ENCODE assay signal across 8 cellular contexts in genomic region chr12:102118874-102119273, GRCh38. TPM values are rescaled to one million over a fixed set of nuclear protein-coding genes. Genes with fewer than 3 reads are reported as not detected.
A peak's percentile ranks its signal among the peaks of the same experiment; 100 is the strongest.
DNase-seq lines count a peak whose midpoint lies in the region; ATAC-seq and TF ChIP-seq lines count a peak whose summit lies in the region.

No MANE protein-coding gene starts in this region.

- H3K4me1 ChIP-seq in iPS-20b (ENCODE audit: insufficient read depth, low read length) = peaks cover 10% of the 10 kb centered on the region
- H3K4me1 ChIP-seq in stomach smooth muscle (ENCODE audit: control insufficient read depth, insufficient read depth, low read length) = peaks cover 5% of the 10 kb centered on the region
- H3K4me1 ChIP-seq in thyroid gland = peaks cover 12% of the 10 kb centered on the region in 2 donors

- H3K9me3 Mint-ChIP-seq in activated T-cell treated with anti-CD3 and anti-CD28 coated beads, Interleukin-2, amount 50 U/mL, for 4 hours = no peaks in the 10 kb centered on the region
- no peaks in the 10 kb centered on the region for H3K9me3 Mint-ChIP-seq in activated T-helper 1 cell treated with anti-CD3 and anti-CD28 coated beads, Interleukin-12 subunit alpha, Interleukin-12 subunit beta, Interleukin-2, Interleukin-4 antibody, amounts not matched to agents 30 ng/mL and 10 ng/mL and 1 ng/mL, durations not matched to agents 14 hours and 24 hours and 36 hours

- H3K4me3 ChIP-seq in iPS-20b (ENCODE audit: low read length) (peak overlapping the region; percentile 95), stomach smooth muscle (ENCODE audit: low read length in 2 of 2) (peak overlapping the region; percentile 90 to 98), thyroid gland (replicated peaks in 1 of 3) (no peak overlapping the region), lower leg skin (ENCODE audit: low read depth, poor library complexity, severe bottlenecking) (no peak overlapping the region)

- no peak for TF ChIP-seq CTCF in thyroid gland (IDR thresholded peaks at IDR 0.05)
- TF ChIP-seq CTCF in lower leg skin (IDR thresholded peaks at IDR 0.05) = no peak

- H3K4me1 Mint-ChIP-seq in activated T-cell treated with anti-CD3 and anti-CD28 coated beads, Interleukin-2, amount 50 U/mL, for 4 hours (ENCODE audit: low read depth) = peaks cover 18% of the 10 kb centered on the region
- peaks cover 47% of the 10 kb centered on the region for H3K4me1 Mint-ChIP-seq in activated T-helper 1 cell treated with anti-CD3 and anti-CD28 coated beads, Interleukin-12 subunit alpha, Interleukin-12 subunit beta, Interleukin-2, Interleukin-4 antibody, amounts not matched to agents 30 ng/mL and 10 ng/mL and 1 ng/mL, durations not matched to agents 14 hours and 24 hours and 36 hours (ENCODE audit: low read depth)

- H3K27ac ChIP-seq in iPS-20b (ENCODE audit: low read length) (no peak overlapping the region), stomach smooth muscle (ENCODE audit: low read length) (no peak overlapping the region), thyroid gland (no peak overlapping the region)

- intact Hi-C loops in activated T-helper 1 cell treated with anti-CD3 and anti-CD28 coated beads, Interleukin-12 subunit alpha, Interleukin-12 subunit beta, Interleukin-2, Interleukin-4 antibody, amounts not matched to agents 30 ng/mL and 10 ng/mL and 1 ng/mL, durations not matched to agents 14 hours and 24 hours and 36 hours (cut with micrococcal nuclease) = no loop called here
- intact Hi-C loops in thyroid gland (cut with DNase I) (no loop called here), lower leg skin (cut with DNase I; ENCODE audit: low total_unique reads) (no loop called here)

- H3K27me3 Mint-ChIP-seq in activated T-cell treated with anti-CD3 and anti-CD28 coated beads, Interleukin-2, amount 50 U/mL, for 4 hours (ENCODE audit: low read depth) = no peaks in the 10 kb centered on the region
- H3K27me3 Mint-ChIP-seq in activated T-helper 1 cell treated with anti-CD3 and anti-CD28 coated beads, Interleukin-12 subunit alpha, Interleukin-12 subunit beta, Interleukin-2, Interleukin-4 antibody, amounts not matched to agents 30 ng/mL and 10 ng/mL and 1 ng/mL, durations not matched to agents 14 hours and 24 hours and 36 hours (ENCODE audit: insufficient read depth) = no peaks in the 10 kb centered on the region

- no peak for TF ChIP-seq POLR2A in thyroid gland (IDR thresholded peaks at IDR 0.05)
- no peak for TF ChIP-seq POLR2A in lower leg skin (IDR thresholded peaks at IDR 0.05)

- no peak for DNase-seq in activated T-cell treated with anti-CD3 and anti-CD28 coated beads, Interleukin-2, amount 50 U/mL, for 4 hours
- DNase-seq in activated T-cell treated with anti-CD3 and anti-CD28 coated beads, Interleukin-2, amount 50 U/mL, for 1 hour = no peak
- DNase-seq in activated T-helper 1 cell treated with anti-CD3 and anti-CD28 coated beads, Interleukin-12 subunit alpha, Interleukin-12 subunit beta, Interleukin-2, Interleukin-4 antibody, amounts not matched to agents 30 ng/mL and 10 ng/mL and 1 ng/mL, durations not matched to agents 14 hours and 24 hours and 36 hours (ENCODE audit: low spot score) = no peak
- DNase-seq in thyroid gland (no peak), lower leg skin (ENCODE audit: low spot score in 2 of 2) (no peak)

- H3K9me3 ChIP-seq in iPS-20b (ENCODE audit: insufficient read depth, low read depth, low read length) (no peaks in the 10 kb centered on the region), stomach smooth muscle (ENCODE audit: control insufficient read depth in 2 of 2, low read length in 2 of 2) (no peaks in the 10 kb centered on the region), thyroid gland (no peaks in the 10 kb centered on the region)

- H3K27me3 ChIP-seq in iPS-20b (ENCODE audit: insufficient read depth, low read length) (no peaks in the 10 kb centered on the region), stomach smooth muscle (ENCODE audit: control insufficient read depth in 1 of 2, insufficient read depth in 2 of 2, low read length in 2 of 2) (no peaks in the 10 kb centered on the region), thyroid gland (no peaks in the 10 kb centered on the region)

- 82 to 89% methylated on average over 2 of the region's 2 CpGs for WGBS in thyroid gland, 2 donors
- 63 to 88% methylated on average over 2 of the region's 2 CpGs for whole genome bisulfite sequencing in lower leg skin, 2 donors

- peaks cover 10% of the 10 kb centered on the region for H3K36me3 Mint-ChIP-seq in activated T-cell treated with anti-CD3 and anti-CD28 coated beads, Interleukin-2, amount 50 U/mL, for 4 hours (ENCODE audit: insufficient read depth)
- peaks cover 12% of the 10 kb centered on the region for H3K36me3 Mint-ChIP-seq in activated T-helper 1 cell treated with anti-CD3 and anti-CD28 coated beads, Interleukin-12 subunit alpha, Interleukin-12 subunit beta, Interleukin-2, Interleukin-4 antibody, amounts not matched to agents 30 ng/mL and 10 ng/mL and 1 ng/mL, durations not matched to agents 14 hours and 24 hours and 36 hours (ENCODE audit: low read depth)

- no peak for ATAC-seq in activated T-cell treated with anti-CD3 and anti-CD28 coated beads, Interleukin-2, amount 50 U/mL, for 4 hours
- ATAC-seq in HG02798 (IDR thresholded peaks at IDR 0.05; ENCODE audit: poor library complexity, unreplicated experiment) = no peak

- H3K4me3 Mint-ChIP-seq in activated T-cell treated with anti-CD3 and anti-CD28 coated beads, Interleukin-2, amount 50 U/mL, for 4 hours = peak overlapping the region; percentile 92
- H3K4me3 Mint-ChIP-seq in activated T-helper 1 cell treated with anti-CD3 and anti-CD28 coated beads, Interleukin-12 subunit alpha, Interleukin-12 subunit beta, Interleukin-2, Interleukin-4 antibody, amounts not matched to agents 30 ng/mL and 10 ng/mL and 1 ng/mL, durations not matched to agents 14 hours and 24 hours and 36 hours = peak overlapping the region; percentile 92

- H3K27ac Mint-ChIP-seq in activated T-helper 1 cell treated with anti-CD3 and anti-CD28 coated beads, Interleukin-12 subunit alpha, Interleukin-12 subunit beta, Interleukin-2, Interleukin-4 antibody, amounts not matched to agents 30 ng/mL and 10 ng/mL and 1 ng/mL, durations not matched to agents 14 hours and 24 hours and 36 hours = peak overlapping the region; percentile 65

- H3K36me3 ChIP-seq in iPS-20b (ENCODE audit: insufficient read depth, low read depth, low read length) (peaks cover 39% of the 10 kb centered on the region), stomach smooth muscle (ENCODE audit: control insufficient read depth in 2 of 2, insufficient read depth in 2 of 2, low read length in 2 of 2) (peaks cover 0 to 3% of the 10 kb centered on the region in 2 donors), thyroid gland (peaks cover 0 to 8% of the 10 kb centered on the region in 2 donors)

- H3K9ac ChIP-seq in iPS-20b (ENCODE audit: low read depth, low read length) = peak overlapping the region; percentile 98; the same call in 1 of the 2 replicates
- H3K9ac ChIP-seq in stomach smooth muscle (ENCODE audit: low read length in 2 of 2) = no peak overlapping the region

RNA-seq across cellular contexts. Expression of gene NUP37, which starts 1.0 kb away (rescaled TPM):
- 10 to 100 TPM; 46.5 to 64.5 (median 55.6) TPM for total RNA-seq in activated T-cell treated with anti-CD3 and anti-CD28 coated beads, Interleukin-2, amount 50 U/mL, for 4 hours
- total RNA-seq in activated T-helper 1 cell treated with anti-CD3 and anti-CD28 coated beads, Interleukin-12 subunit alpha, Interleukin-12 subunit beta, Interleukin-2, Interleukin-4 antibody, amounts not matched to agents 30 ng/mL and 10 ng/mL and 1 ng/mL, durations not matched to agents 14 hours and 24 hours and 36 hours = 81.5 and 84.1 TPM in 2 replicates
- 10 to 100 TPM; 20.8 to 27.9 (median 24.6) TPM for total RNA-seq in thyroid gland
- 10 to 100 TPM; 12.9 to 28.9 (median 15.7) TPM for total RNA-seq in lower leg skin

RNA-seq across cellular contexts. Expression of gene PARPBP, which starts 1.1 kb away (rescaled TPM):
- total RNA-seq in activated T-cell treated with anti-CD3 and anti-CD28 coated beads, Interleukin-2, amount 50 U/mL, for 4 hours = 1 to 10 TPM; 6.0 to 8.9 (median 7.8) TPM
- total RNA-seq in activated T-helper 1 cell treated with anti-CD3 and anti-CD28 coated beads, Interleukin-12 subunit alpha, Interleukin-12 subunit beta, Interleukin-2, Interleukin-4 antibody, amounts not matched to agents 30 ng/mL and 10 ng/mL and 1 ng/mL, durations not matched to agents 14 hours and 24 hours and 36 hours = 23.5 and 25.1 TPM in 2 replicates
- 1 to 10 TPM in 3 of 4 donors, under 1 TPM in 1; 0.98 to 3.9 (median 2.5) TPM for total RNA-seq in thyroid gland
- 1 to 10 TPM; 1.2 to 2.0 (median 1.6) TPM for total RNA-seq in lower leg skin

RNA-seq across cellular contexts. Expression of gene WASHC3, which starts 57.1 kb away (rescaled TPM):
- 10 to 100 TPM; 18.8 to 24.9 (median 22.6) TPM for total RNA-seq in activated T-cell treated with anti-CD3 and anti-CD28 coated beads, Interleukin-2, amount 50 U/mL, for 4 hours
- 20.4 and 26.3 TPM in 2 replicates for total RNA-seq in activated T-helper 1 cell treated with anti-CD3 and anti-CD28 coated beads, Interleukin-12 subunit alpha, Interleukin-12 subunit beta, Interleukin-2, Interleukin-4 antibody, amounts not matched to agents 30 ng/mL and 10 ng/mL and 1 ng/mL, durations not matched to agents 14 hours and 24 hours and 36 hours
- total RNA-seq in thyroid gland = 10 to 100 TPM; 82.8 to 96.2 (median 89.2) TPM
- 10 to 100 TPM; 33.5 to 74.7 (median 53.6) TPM for total RNA-seq in lower leg skin

Comparison
In these comparisons a context has a peak if more than half of its experiments do, and no peak if none do; other contexts are left out.
1. H3K4me3 ChIP-seq: peak in iPS-20b (single experiment) and stomach smooth muscle (2 of 2); none in thyroid gland (0 of 3) and lower leg skin (single experiment).